In the genomic region with DNA sequence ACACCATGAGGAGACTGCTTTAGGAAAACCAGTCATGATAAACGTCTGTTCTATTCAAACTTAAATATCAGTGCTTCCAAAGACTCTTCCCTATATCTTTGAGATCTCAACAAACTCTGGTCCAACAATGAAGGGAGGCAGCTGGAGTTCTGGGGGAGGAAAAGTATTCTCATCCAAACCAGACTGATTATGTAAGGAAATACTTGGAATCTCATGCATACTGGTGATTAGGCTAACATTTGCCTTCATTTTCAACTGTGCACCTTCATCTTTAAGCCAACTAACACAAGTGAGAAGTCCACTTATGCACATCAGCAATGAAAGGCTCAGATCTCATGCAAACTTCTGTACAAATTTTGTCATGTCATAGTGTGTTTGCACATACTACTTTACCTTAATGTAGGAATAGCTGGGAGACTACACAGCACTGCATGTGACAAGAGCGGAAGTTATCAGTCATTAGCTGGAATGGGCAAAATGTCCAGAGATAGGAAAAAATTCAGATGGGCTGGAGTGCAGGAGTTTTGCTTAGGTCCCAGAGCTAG, we compare ENCODE assay signal across 13 cellular contexts.
DNase-seq lines count a peak whose midpoint lies in the region; ATAC-seq and TF ChIP-seq lines count a peak whose summit lies in the region.
"Had no signal": no experiment of that assay in that cellular context is flagged by ENCODE, and none has a peak within 500 bp of the region (broad histone marks: within the 10 kb centered on the region; RNA-seq: fewer than 3 reads in every experiment).

No MANE protein-coding gene starts in this region.

- no peak overlapping the region for H3K4me2 ChIP-seq in OCI-LY1 (ENCODE audit: low read length)

- peak overlapping the region; percentile 100 for H3K27ac Mint-ChIP-seq in activated CD8-positive, alpha-beta memory T cell treated with anti-CD3 and anti-CD28 coated beads, Interleukin-2, amount 10 ng/mL, durations not matched to agents 7 days and 5 days

- peaks cover 61% of the 10 kb centered on the region for H3K4me1 ChIP-seq in OCI-LY1 (ENCODE audit: insufficient read depth, low read length, severe bottlenecking)
- H3K4me1 ChIP-seq in effector memory CD4-positive, alpha-beta T cell (ENCODE audit: control insufficient read depth, insufficient read depth, low read length, poor library complexity, severe bottlenecking): peaks cover 51% of the 10 kb centered on the region

- H3K27ac ChIP-seq in OCI-LY1 (ENCODE audit: low read depth, low read length, poor library complexity, severe bottlenecking): peak overlapping the region; percentile 96
- peak overlapping the region; percentile 72 for H3K27ac ChIP-seq in effector memory CD4-positive, alpha-beta T cell (ENCODE audit: insufficient read depth, low read length, poor library complexity, severe bottlenecking)
- H3K27ac ChIP-seq in skin epidermis: peak overlapping the region in 16 of 21 experiments; percentile 60 to 95 (median 84)

- no peaks in the 10 kb centered on the region for H3K79me2 ChIP-seq in OCI-LY1 (ENCODE audit: insufficient read depth, low read length)

- H4K20me1 ChIP-seq in OCI-LY1 (ENCODE audit: insufficient read depth, low read length): no peaks in the 10 kb centered on the region

- no peak overlapping the region for H3K9ac ChIP-seq in OCI-LY1 (ENCODE audit: low read length)

- no peak overlapping the region for H3K4me3 ChIP-seq in OCI-LY1 (ENCODE audit: low read depth, low read length, poor library complexity, severe bottlenecking)
- no peak overlapping the region for H3K4me3 ChIP-seq in effector memory CD4-positive, alpha-beta T cell (ENCODE audit: insufficient read depth, low read depth, low read length, poor library complexity, severe bottlenecking)
- H3K4me3 ChIP-seq in skin epidermis: no peak overlapping the region
- H3K4me3 ChIP-seq: SJCRH30 had no signal

- no peaks in the 10 kb centered on the region for H3K9me2 ChIP-seq in OCI-LY1 (ENCODE audit: low read depth, low read length)

- TF ChIP-seq CTCF in OCI-LY1 (IDR thresholded peaks at IDR 0.05; ENCODE audit: low read length): no peak

- H3K36me3 Mint-ChIP-seq in activated CD8-positive, alpha-beta memory T cell treated with anti-CD3 and anti-CD28 coated beads, Interleukin-2, amount 10 ng/mL, durations not matched to agents 7 days and 5 days: peaks cover 24% of the 10 kb centered on the region

- H3K9me3 Mint-ChIP-seq in activated CD8-positive, alpha-beta memory T cell treated with anti-CD3 and anti-CD28 coated beads, Interleukin-2, amount 10 ng/mL, durations not matched to agents 7 days and 5 days (ENCODE audit: low read depth): peaks cover 8% of the 10 kb centered on the region

- no peaks in the 10 kb centered on the region for H3K36me3 ChIP-seq in OCI-LY1 (ENCODE audit: insufficient read depth, low read length)
- no peaks in the 10 kb centered on the region for H3K36me3 ChIP-seq in effector memory CD4-positive, alpha-beta T cell (ENCODE audit: control insufficient read depth, insufficient read depth, low read length)
- H3K36me3 ChIP-seq: SJCRH30 had no signal

- ATAC-seq in activated CD8-positive, alpha-beta memory T cell treated with anti-CD3 and anti-CD28 coated beads, Interleukin-2, amount 10 ng/mL, durations not matched to agents 7 days and 5 days: no peak
- no peak for ATAC-seq in HG02798 (IDR thresholded peaks at IDR 0.05; ENCODE audit: poor library complexity, unreplicated experiment)

- H3K27me3 ChIP-seq in OCI-LY1 (ENCODE audit: insufficient read depth, low read length): no peaks in the 10 kb centered on the region
- no peaks in the 10 kb centered on the region for H3K27me3 ChIP-seq in effector memory CD4-positive, alpha-beta T cell (replicated peaks; ENCODE audit: control insufficient read depth, insufficient read depth, low read length, poor library complexity, severe bottlenecking)
- H3K27me3 ChIP-seq: SJCRH30 had no signal

- H3K4me1 Mint-ChIP-seq in activated CD8-positive, alpha-beta memory T cell treated with anti-CD3 and anti-CD28 coated beads, Interleukin-2, amount 10 ng/mL, durations not matched to agents 7 days and 5 days: peaks cover 86% of the 10 kb centered on the region

- CTCF ChIA-PET in activated CD8-positive, alpha-beta memory T cell treated with anti-CD3 and anti-CD28 coated beads, Interleukin-2, amount 10 ng/mL, durations not matched to agents 7 days and 5 days (lab: Charles Lee): interaction anchor here (0.8 to 5.5 kb wide), 10 partner anchors 10 to 98 kb away, joined by 3 to 49 read pairs (median 4); a partner anchor contains a TSS

- H3K9me3 ChIP-seq in OCI-LY1 (ENCODE audit: low read length): 0 out of 2 replicates have a peak, but pooled peaks cover 6% of the 10 kb centered on the region
- no peaks in the 10 kb centered on the region for H3K9me3 ChIP-seq in effector memory CD4-positive, alpha-beta T cell (ENCODE audit: control insufficient read depth, low read length)

- H2AFZ ChIP-seq in OCI-LY1 (ENCODE audit: low read length): no peak overlapping the region

- 0 out of 2 replicates have a peak, but pooled peaks cover 4% of the 10 kb centered on the region for H3F3A ChIP-seq in OCI-LY1 (ENCODE audit: insufficient read depth, low read length)

- no peak for DNase-seq in activated CD8-positive, alpha-beta memory T cell treated with anti-CD3 and anti-CD28 coated beads, Interleukin-2, amount 10 ng/mL, durations not matched to agents 7 days and 5 days
- no peak for DNase-seq in activated CD8-positive, alpha-beta memory T cell treated with anti-CD3 and anti-CD28 coated beads, Interleukin-2, amount 50 U/mL, for 48 hours
- DNase-seq in effector memory CD4-positive, alpha-beta T cell: no peak
- no peak for DNase-seq in NOMO-1 treated with DMSO at 0.1 percent for 48 hours (lab: John Stamatoyannopoulos, UW; ENCODE audit: unreplicated experiment)
- no peak for DNase-seq in NCI-H1694 (lab: John Stamatoyannopoulos, UW)
- DNase-seq: ACHN; NCI-H1092; NCI-H524 treated with DMSO at 0.1 percent for 48 hours; stimulated activated CD4-positive, alpha-beta T cell treated with anti-CD3 and anti-CD28 coated beads, Interleukin-1b, Interleukin-23, amount 100 ng/mL, for 48 hours had no signal

- no peaks in the 10 kb centered on the region for H3K27me3 Mint-ChIP-seq in activated CD8-positive, alpha-beta memory T cell treated with anti-CD3 and anti-CD28 coated beads, Interleukin-2, amount 10 ng/mL, durations not matched to agents 7 days and 5 days

- H3K4me3 Mint-ChIP-seq in activated CD8-positive, alpha-beta memory T cell treated with anti-CD3 and anti-CD28 coated beads, Interleukin-2, amount 10 ng/mL, durations not matched to agents 7 days and 5 days: peak overlapping the region; percentile 16
